23 cellular contexts compared by ENCODE assay signal in the genomic region with DNA sequence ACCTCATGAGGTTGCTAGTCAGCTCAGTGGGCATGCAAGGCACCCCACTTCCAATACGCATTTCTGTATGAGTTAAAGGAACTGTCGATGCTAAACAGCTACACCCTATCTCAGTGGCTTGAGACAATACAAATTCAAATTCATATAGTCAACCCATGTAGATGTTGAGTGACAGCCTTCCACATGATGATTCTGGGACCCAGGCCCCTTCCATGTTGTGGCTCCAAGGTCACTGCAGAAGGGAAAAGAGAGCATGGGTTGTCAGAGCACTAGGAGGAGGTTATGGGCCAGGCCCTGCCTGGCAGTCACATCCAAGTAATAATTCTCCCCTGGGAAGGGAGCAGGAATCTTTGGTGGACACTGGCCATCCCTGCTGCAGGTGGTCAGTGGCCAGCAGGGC. TPM values are rescaled to one million over a fixed set of nuclear protein-coding genes. Genes with fewer than 3 reads are reported as not detected.
A peak's percentile ranks its signal among the peaks of the same experiment; 100 is the strongest.
DNase-seq lines count a peak whose midpoint lies in the region; ATAC-seq, FAIRE-seq and TF ChIP-seq lines count a peak whose summit lies in the region.
"Had no signal": no experiment of that assay in that cellular context is flagged by ENCODE, and none has a peak within 500 bp of the region (broad histone marks: within the 10 kb centered on the region; RNA-seq: fewer than 3 reads in every experiment).

No MANE protein-coding gene starts in this region.

- H3K27ac Mint-ChIP-seq in dendritic cell treated with granulocyte-macrophage colony-stimulating factor and Interleukin-4, amounts not matched to agents 40 ng/mL and 50 ng/mL, for 4 days: peak overlapping the region; percentile 7
- H3K27ac Mint-ChIP-seq in stimulated activated effector memory CD8-positive, alpha-beta T cell treated with anti-CD3 and anti-CD28 coated beads, Interleukin-12 subunit alpha, Interleukin-12 subunit beta, amount 100 ng/mL, for 72 hours: peak overlapping the region; percentile 13
- H3K27ac Mint-ChIP-seq: CD8-positive, alpha-beta T cell; GM23338; H9 had no signal

- no peak for ATAC-seq in GM12878
- ATAC-seq in stimulated activated effector memory CD8-positive, alpha-beta T cell treated with anti-CD3 and anti-CD28 coated beads, Interleukin-12 subunit alpha, Interleukin-12 subunit beta, amount 100 ng/mL, for 72 hours: no peak
- ATAC-seq in GM21360 (IDR thresholded peaks at IDR 0.05; ENCODE audit: unreplicated experiment): no peak
- ATAC-seq: CD8-positive, alpha-beta T cell; GM23338; HCT116 had no signal

- peaks cover 7% of the 10 kb centered on the region for H3K27me3 Mint-ChIP-seq in dendritic cell treated with granulocyte-macrophage colony-stimulating factor and Interleukin-4, amounts not matched to agents 40 ng/mL and 50 ng/mL, for 4 days
- H3K27me3 Mint-ChIP-seq: CD4-positive, CD25-positive, alpha-beta regulatory T cell had no signal

- TF ChIP-seq POLR2A in GM12878 (IDR thresholded peaks at IDR 0.05; ENCODE audit: low read depth, low read length) (no peak), uterus (IDR thresholded peaks at IDR 0.05) (no peak)

- peaks cover 64% of the 10 kb centered on the region for H3K4me1 Mint-ChIP-seq in dendritic cell treated with granulocyte-macrophage colony-stimulating factor and Interleukin-4, amounts not matched to agents 40 ng/mL and 50 ng/mL, for 4 days (ENCODE audit: low read depth)
- peaks cover 29% of the 10 kb centered on the region for H3K4me1 Mint-ChIP-seq in stimulated activated effector memory CD8-positive, alpha-beta T cell treated with anti-CD3 and anti-CD28 coated beads, Interleukin-12 subunit alpha, Interleukin-12 subunit beta, amount 100 ng/mL, for 72 hours

- BruUV-seq in GM12878 (replicated peaks; lab: Mats Ljungman, UMichigan): no TSS peak

- FAIRE-seq in GM12878 (lab: Jason Lieb, UNC): no peak
- FAIRE-seq: G401.6, GM19239 had no signal

- H3K27me3 ChIP-seq in GM12878 (replicated peaks in 1 of 2; ENCODE audit: control insufficient read depth in 2 of 2, insufficient read depth in 2 of 2, low read length in 1 of 2): no peaks in the 10 kb centered on the region
- H3K27me3 ChIP-seq in Karpas-422 (ENCODE audit: low read length): no peaks in the 10 kb centered on the region
- H3K27me3 ChIP-seq in uterus: no peaks in the 10 kb centered on the region
- H3K27me3 ChIP-seq: BLaER1 had no signal

- no peak for TF ChIP-seq CTCF in HEK293 (tag by site-specific recombination; IDR thresholded peaks at IDR 0.05)
- no peak for TF ChIP-seq CTCF in GM12878 (IDR thresholded peaks at IDR 0.05 in 2 of 3, conservative IDR thresholded peaks at IDR 0.05 in 1 of 3; ENCODE audit: control insufficient read depth in 2 of 3, extremely low read depth in 1 of 3, insufficient read depth in 1 of 3, low read depth in 3 of 3, low read length in 3 of 3)
- no peak for TF ChIP-seq CTCF in uterus (IDR thresholded peaks at IDR 0.05)

- H3K27ac ChIP-seq in HEK293 (ENCODE audit: extremely low read depth, low read depth, low read length) (no peak overlapping the region), GM12878 (ENCODE audit: control insufficient read depth, insufficient read depth) (no peak overlapping the region), Karpas-422 (ENCODE audit: low read length) (no peak overlapping the region), uterus (no peak overlapping the region)
- H3K27ac ChIP-seq: BLaER1, C4-2B had no signal

- no peak overlapping the region for H3K4me2 ChIP-seq in GM12878 (ENCODE audit: control insufficient read depth, insufficient read depth)
- H3K4me2 ChIP-seq in Karpas-422 (ENCODE audit: low read depth, low read length, poor library complexity, severe bottlenecking): no peak overlapping the region
- H3K4me2 ChIP-seq: BLaER1, GM23338 had no signal

- H3K79me2 ChIP-seq in GM12878 (ENCODE audit: control insufficient read depth, insufficient read depth, low read length) (no peaks in the 10 kb centered on the region), Karpas-422 (ENCODE audit: low read length) (no peaks in the 10 kb centered on the region)

- 97% methylated on average over 2 of the region's 2 CpGs for WGBS in GM12878 (ENCODE audit: insufficient coverage, insufficient replicate concordance, low lambda C conversion rate, missing lambda C conversion rate)

- H3K9me2 ChIP-seq in Karpas-422 (replicated peaks; ENCODE audit: insufficient read depth, low read length): no peaks in the 10 kb centered on the region

- RAD21 ChIA-PET in GM12878 (lab: Charles Lee; ENCODE audit: unreplicated experiment): no interaction called here

- H3K36me3 Mint-ChIP-seq in dendritic cell treated with granulocyte-macrophage colony-stimulating factor and Interleukin-4, amounts not matched to agents 40 ng/mL and 50 ng/mL, for 4 days (ENCODE audit: low read depth): peaks cover 7% of the 10 kb centered on the region
- peaks cover 13% of the 10 kb centered on the region for H3K36me3 Mint-ChIP-seq in stimulated activated effector memory CD8-positive, alpha-beta T cell treated with anti-CD3 and anti-CD28 coated beads, Interleukin-12 subunit alpha, Interleukin-12 subunit beta, amount 100 ng/mL, for 72 hours
- H3K36me3 Mint-ChIP-seq: CD4-positive, CD25-positive, alpha-beta regulatory T cell; CD8-positive, alpha-beta T cell had no signal

- SMC1A ChIA-PET in GM12878 (lab: Charles Lee; ENCODE audit: uncharacterized antibody, unreplicated experiment): interaction anchor here (1.0 to 1.6 kb wide), 2 partner anchors 9 to 26 kb away, joined by 3 to 4 read pairs; no protein-coding TSS in a partner anchor

- no peak overlapping the region for H3K9ac ChIP-seq in GM12878 (ENCODE audit: control insufficient read depth, insufficient read depth, low read length)
- H3K9ac ChIP-seq in Karpas-422 (ENCODE audit: low read length): no peak overlapping the region
- H3K9ac ChIP-seq: BLaER1 had no signal

- no peaks in the 10 kb centered on the region for H3K36me3 ChIP-seq in HEK293 (ENCODE audit: control insufficient read depth in 2 of 2, insufficient read depth in 1 of 2, low read length in 2 of 2)
- no peaks in the 10 kb centered on the region for H3K36me3 ChIP-seq in GM12878 (ENCODE audit: control insufficient read depth in 2 of 2, insufficient read depth in 2 of 2, low read length in 1 of 2)
- no peaks in the 10 kb centered on the region for H3K36me3 ChIP-seq in Karpas-422 (ENCODE audit: insufficient read depth, low read length)
- H3K36me3 ChIP-seq in uterus: no peaks in the 10 kb centered on the region
- H3K36me3 ChIP-seq: BLaER1 had no signal

- H4K20me1 ChIP-seq in GM12878 (ENCODE audit: control insufficient read depth, insufficient read depth) (no peaks in the 10 kb centered on the region), Karpas-422 (ENCODE audit: insufficient read depth, low read depth, low read length) (no peaks in the 10 kb centered on the region)
- H4K20me1 ChIP-seq: BLaER1 had no signal

- no peaks in the 10 kb centered on the region for H3K4me1 ChIP-seq in HEK293 (ENCODE audit: control insufficient read depth, insufficient read depth, low read length)
- peaks cover 35% of the 10 kb centered on the region for H3K4me1 ChIP-seq in GM12878 (ENCODE audit: control insufficient read depth, insufficient read depth, low read length)
- H3K4me1 ChIP-seq in Karpas-422 (ENCODE audit: low read length): peaks cover 35% of the 10 kb centered on the region
- no peaks in the 10 kb centered on the region for H3K4me1 ChIP-seq in uterus
- H3K4me1 ChIP-seq: Caco-2 had no signal

- H3K4me3 ChIP-seq in HEK293 (ENCODE audit: low read depth, low read length) (no peak overlapping the region), GM12878 (no peak overlapping the region), Karpas-422 (ENCODE audit: low read length) (no peak overlapping the region), uterus (no peak overlapping the region)
- H3K4me3 ChIP-seq: BLaER1, GM23338 had no signal

- POLR2A ChIA-PET in HEK293 (lab: Yijun Ruan, JAX) (no interaction called here), GM12878 (lab: Charles Lee) (no interaction called here)

- in situ Hi-C loops in GM12878 (cut with MboI): no loop called here

- intact Hi-C loops in GM12878 (cut with micrococcal nuclease; ENCODE audit: unreplicated experiment) (loop anchor here (5.0 to 10.0 kb wide), 2 partner anchors 203 to 204 kb away; no protein-coding TSS in a partner anchor), uterus (cut with DNase I; ENCODE audit: low total_unique reads) (no loop called here)
- intact Hi-C loops in dendritic cell treated with granulocyte-macrophage colony-stimulating factor and Interleukin-4, amounts not matched to agents 40 ng/mL and 50 ng/mL, for 4 days (cut with micrococcal nuclease): loop anchor here (10.0 kb wide), 1 partner anchor 57 kb away; no protein-coding TSS in a partner anchor

- H2AFZ ChIP-seq in GM12878 (ENCODE audit: control insufficient read depth, low read depth, low read length): no peak overlapping the region
- H2AFZ ChIP-seq in Karpas-422 (ENCODE audit: low read length): no peak overlapping the region
- H2AFZ ChIP-seq: GM23338 had no signal

- CTCF ChIA-PET in HEK293 (lab: Yijun Ruan, JAX): interaction anchor here (1.4 to 9.6 kb wide), 2 partner anchors 11 to 307 kb away, joined by 3 to 57 read pairs; no protein-coding TSS in a partner anchor
- CTCF ChIA-PET in GM12878 (lab: Yijun Ruan, JAX): interaction anchor here (7.6 kb wide), 1 partner anchor 45 kb away, joined by 67 read pairs; no protein-coding TSS in a partner anchor

- no peak for TF ChIP-seq EP300 in GM12878 (IDR thresholded peaks at IDR 0.05; ENCODE audit: borderline replicate concordance in 1 of 2, control insufficient read depth in 1 of 2, low read depth in 2 of 2, low read length in 2 of 2)

- H3K9me3 ChIP-seq in HEK293 (ENCODE audit: control insufficient read depth, insufficient read depth, low read depth, low read length) (no peaks in the 10 kb centered on the region), GM12878 (replicated peaks; ENCODE audit: control insufficient read depth, insufficient read depth, low read length) (peaks cover 2% of the 10 kb centered on the region; the same call in 1 of the 3 replicates), Karpas-422 (ENCODE audit: low read length) (no peaks in the 10 kb centered on the region; the same call in 1 of the 2 replicates), uterus (no peaks in the 10 kb centered on the region)
- H3K9me3 ChIP-seq: BLaER1, Caco-2 had no signal

- peaks cover 9% of the 10 kb centered on the region for H3K9me3 Mint-ChIP-seq in dendritic cell treated with granulocyte-macrophage colony-stimulating factor and Interleukin-4, amounts not matched to agents 40 ng/mL and 50 ng/mL, for 4 days
- peaks cover 4% of the 10 kb centered on the region for H3K9me3 Mint-ChIP-seq in stimulated activated effector memory CD8-positive, alpha-beta T cell treated with anti-CD3 and anti-CD28 coated beads, Interleukin-12 subunit alpha, Interleukin-12 subunit beta, amount 100 ng/mL, for 72 hours

- H3K4me3 Mint-ChIP-seq in dendritic cell treated with granulocyte-macrophage colony-stimulating factor and Interleukin-4, amounts not matched to agents 40 ng/mL and 50 ng/mL, for 4 days: no peak overlapping the region
- no peak overlapping the region for H3K4me3 Mint-ChIP-seq in stimulated activated effector memory CD8-positive, alpha-beta T cell treated with anti-CD3 and anti-CD28 coated beads, Interleukin-12 subunit alpha, Interleukin-12 subunit beta, amount 100 ng/mL, for 72 hours
- H3K4me3 Mint-ChIP-seq: CD4-positive, CD25-positive, alpha-beta regulatory T cell; CD8-positive, alpha-beta T cell; GM23338; H9 had no signal

- no peak for DNase-seq in GM12878 (ENCODE audit: low read depth, low spot score)
- DNase-seq in stimulated activated effector memory CD8-positive, alpha-beta T cell treated with anti-CD3 and anti-CD28 coated beads, Interleukin-12 subunit alpha, Interleukin-12 subunit beta, amount 100 ng/mL, for 72 hours (ENCODE audit: low spot score in 2 of 2): no peak
- DNase-seq in Karpas-422: no peak
- no peak for DNase-seq in uterus
- DNase-seq in glomerular visceral epithelial cell (ENCODE audit: extremely low spot score): no peak
- DNase-seq: Caco-2; CD4-positive, CD25-positive, alpha-beta regulatory T cell; CD8-positive, alpha-beta T cell; DMS153; DND-41; H9 had no signal

- no peak for TF ChIP-seq RAD21 in GM12878 (IDR thresholded peaks at IDR 0.05; ENCODE audit: insufficient read depth, low read depth, low read length)

RNA-seq across cellular contexts. Expression of gene C10orf105, which starts 28.2 kb away (rescaled TPM):
- total RNA-seq in GM12878 (2013; cell fraction: nucleolus; rRNA removed): not detected in 2 replicates
- total RNA-seq in GM12878 (2014; rRNA removed) (0.11 TPM in 1 of 2 replicates, not detected in the other), GM12878 (2014; rRNA removed; fragmentation: Illumina TruSeq; extraction: Trizol) (not detected in 2 replicates), GM12878 (2021) (0.03 and 0.05 TPM in 2 replicates), uterus (1 to 10 TPM in 1 of 4 donors, under 1 TPM in 1, not detected in 2; 0.07 to 1.2 TPM)
- not detected for polyA plus RNA-seq in GM12878 (2011; ENCODE audit: low read depth)
- polyA plus RNA-seq in GM12878 (2011; rRNA removed) (not detected in 2 replicates), GM12878 (2014; fragmentation: Illumina TruSeq; extraction: Trizol) (0.04 and 0.06 TPM in 2 replicates), GM12878 (2014; fragmentation: Nextera tagmentation; extraction: Ambion mirVana) (not detected), GM12878 (2014; rRNA removed) (0.06 and 0.18 TPM in 2 replicates), GM12878 (2016; fragmentation: Nextera tagmentation; extraction: Ambion mirVana) (not detected)
- polyA plus RNA-seq in GM12878 (2011; cell fraction: cytosol; rRNA removed): not detected in 2 replicates
- not detected in 2 replicates for polyA plus RNA-seq in GM12878 (2011; cell fraction: nucleus; rRNA removed)
- 0.03 and 0.04 TPM in 2 replicates for polyA plus RNA-seq in GM12878 (2012)
- polyA minus RNA-seq in GM12878 (2011; rRNA and poly(A)+ RNA removed): not detected in 2 replicates
- polyA minus RNA-seq in GM12878 (2011; cell fraction: cytosol; rRNA and poly(A)+ RNA removed): not detected in 2 replicates
- polyA minus RNA-seq in GM12878 (2011; cell fraction: nucleus; rRNA and poly(A)+ RNA removed): not detected in 2 replicates
- not detected in 2 replicates for total RNA-seq in Karpas-422 (2014; rRNA removed; shearing (Covaris generic); ENCODE audit: low replicate concordance)
- total RNA-seq: A172, A673, Caco-2, H4 had no signal
